ENCODE assay signal across 8 cellular contexts in genomic region chr6:43510827-43511163, GRCh38. TPM values are rescaled to one million over a fixed set of nuclear protein-coding genes. Genes with fewer than 3 reads are reported as not detected.
DNase-seq lines count a peak whose midpoint lies in the region; ATAC-seq, FAIRE-seq and TF ChIP-seq lines count a peak whose summit lies in the region.

No MANE protein-coding gene starts in this region.

- H3K36me3 ChIP-seq in SK-N-SH (replicated peaks in 1 of 2; ENCODE audit: control insufficient read depth in 1 of 2, insufficient read depth in 2 of 2, low read length in 1 of 2) (peaks cover 26 to 49% of the 10 kb centered on the region in 2 experiments), K562 (ENCODE audit: control insufficient read depth, insufficient read depth, low read length) (peaks cover 55% of the 10 kb centered on the region)

- H3K4me1 ChIP-seq in SK-N-SH (ENCODE audit: control insufficient read depth in 1 of 2, insufficient read depth in 2 of 2, low read depth in 1 of 2, low read length in 1 of 2): peaks cover 12 to 34% of the 10 kb centered on the region in 2 experiments
- H3K4me1 ChIP-seq in K562 (replicated peaks in 1 of 2; ENCODE audit: control insufficient read depth in 2 of 2, insufficient read depth in 2 of 2, low read length in 2 of 2): peaks cover 20 to 39% of the 10 kb centered on the region in 2 experiments; a peak in 4 of 5 replicates

- in situ Hi-C loops in K562 (cut with MboI): loop anchor here (5.0 kb wide), 1 partner anchor 603 kb away; no protein-coding TSS in a partner anchor

- POLR2A ChIA-PET in SK-N-SH (lab: Yijun Ruan, JAX): interaction anchor here (0.6 to 1.6 kb wide), 6 partner anchors 13 to 563 kb away, joined by 3 to 10 read pairs (median 3); partner anchors contain the start of gene DLK2
- POLR2A ChIA-PET in K562 (lab: Yijun Ruan, JAX): interaction anchor here (1.1 to 1.9 kb wide), 4 partner anchors 20 to 33 kb away, joined by 3 to 7 read pairs (median 4); partner anchors contain the start of gene TJAP1

- TF ChIP-seq RAD21 in SK-N-SH (IDR thresholded peaks at IDR 0.05; ENCODE audit: low read length): no peak
- no peak for TF ChIP-seq RAD21 in K562 (CRISPR knock-in tag; conservative IDR thresholded peaks at IDR 0.05 in 1 of 2, IDR thresholded peaks at IDR 0.05 in 1 of 2)

- H3K27me3 ChIP-seq in SK-N-SH (ENCODE audit: insufficient read depth) (no peaks in the 10 kb centered on the region), K562 (ENCODE audit: control insufficient read depth in 2 of 2, insufficient read depth in 2 of 2, low read length in 2 of 2) (peaks cover 0 to 6% of the 10 kb centered on the region in 2 experiments; a peak in 2 of 5 replicates)

- TF ChIP-seq EP300 in SK-N-SH (IDR thresholded peaks at IDR 0.05; ENCODE audit: borderline replicate concordance in 1 of 2, low read depth in 1 of 2, low read length in 1 of 2) (no peak), K562 (IDR thresholded peaks at IDR 0.05; ENCODE audit: low read length) (no peak)

- ATAC-seq in SK-N-SH treated with all-trans-retinoic acid at 6 μM for 48 hours (no peak), K562 (no peak), left colon (peak; percentile 77), HG02840 (IDR thresholded peaks at IDR 0.05; ENCODE audit: low FRiP score, unreplicated experiment) (no peak)

- H3F3A ChIP-seq in SK-N-SH (replicated peaks; ENCODE audit: insufficient read depth): peaks cover 14% of the 10 kb centered on the region

- DNase-seq in SK-N-SH (no peak), K562 (ENCODE audit: extremely low read depth in 1 of 4, low spot score in 3 of 4) (no peak), left colon (peak; percentile 73 to 81), NCI-H1417 treated with DMSO at 0.1 percent for 48 hours (lab: John Stamatoyannopoulos, UW) (no peak)
- DNase-seq in NK-92 treated with Interleukin-12 subunit alpha and Interleukin-12 subunit beta, amount 100 ng/mL, for 24 hours (lab: John Stamatoyannopoulos, UW): no peak

- 96% methylated on average over 6 of the region's 10 CpGs for WGBS in SK-N-SH (ENCODE audit: low lambda C conversion rate)
- WGBS in K562 (ENCODE audit: insufficient coverage, low coverage, missing lambda C conversion rate): 90% methylated on average over 9 of the region's 10 CpGs

- no peaks in the 10 kb centered on the region for H3K9me3 ChIP-seq in SK-N-SH
- H3K9me3 ChIP-seq in K562 (replicated peaks; ENCODE audit: control insufficient read depth, insufficient read depth, low read depth, low read length): no peaks in the 10 kb centered on the region

- peak overlapping the region; percentile 63; the same call in 1 of the 2 replicates for H3K9ac ChIP-seq in SK-N-SH
- H3K9ac ChIP-seq in K562 (ENCODE audit: insufficient read depth in 1 of 2, low read depth in 2 of 2, low read length in 2 of 2): peak overlapping the region in 1 of 2 experiments; percentile 90; a peak in 2 of 4 replicates

- H3K27ac ChIP-seq in SK-N-SH (ENCODE audit: low read depth in 2 of 2, low read length in 1 of 2): peak overlapping the region; percentile 49 to 78; a peak in 3 of 4 replicates
- H3K27ac ChIP-seq in K562 (ENCODE audit: extremely low read depth, low read depth, low read length): no peak overlapping the region
- peak overlapping the region; percentile 64 for H3K27ac ChIP-seq in temporal lobe (ENCODE audit: low read depth, low read length)

- H3K4me3 ChIP-seq in SK-N-SH (ENCODE audit: low read depth in 2 of 2, low read length in 1 of 2) (no peak overlapping the region; a peak in 1 of 4 replicates), K562 (peak overlapping the region; percentile 58)

- CTCF ChIA-PET in SK-N-SH (lab: Yijun Ruan, JAX) (interaction anchor here (0.9 to 22.4 kb wide), 6 partner anchors 19 to 568 kb away, joined by 4 to 382 read pairs (median 6); partner anchors contain the start of gene DLK2), K562 (lab: Yijun Ruan, JAX; ENCODE audit: low intra/inter-chr PET ratio) (no interaction called here)

- H3K9me1 ChIP-seq in K562 (ENCODE audit: control insufficient read depth, insufficient read depth, low read length): peaks cover 4% of the 10 kb centered on the region

- H4K20me1 ChIP-seq in SK-N-SH (ENCODE audit: insufficient read depth) (0 out of 2 replicates have a peak, but pooled peaks cover 14% of the 10 kb centered on the region), K562 (replicated peaks; ENCODE audit: control insufficient read depth, insufficient read depth, low read length) (peaks cover 9% of the 10 kb centered on the region; the same call in 1 of the 2 replicates)

- no peaks in the 10 kb centered on the region for H3K9me2 ChIP-seq in SK-N-SH

- no peak for TF ChIP-seq CTCF in SK-N-SH (IDR thresholded peaks at IDR 0.05)
- TF ChIP-seq CTCF in K562 (IDR thresholded peaks at IDR 0.05 in 2 of 3, conservative IDR thresholded peaks at IDR 0.05 in 1 of 3; ENCODE audit: insufficient read depth in 2 of 3, low read depth in 1 of 3, low read length in 3 of 3): no peak

- intact Hi-C loops in K562 (cut with micrococcal nuclease): no loop called here
- intact Hi-C loops in left colon (cut with DNase I, micrococcal nuclease): no loop called here

- H3K79me2 ChIP-seq in SK-N-SH (ENCODE audit: insufficient read depth) (peaks cover 20% of the 10 kb centered on the region), K562 (ENCODE audit: control insufficient read depth, insufficient read depth, low read length) (peaks cover 14% of the 10 kb centered on the region)

- TF ChIP-seq POLR2A in K562 (conservative IDR thresholded peaks at IDR 0.05): no peak

- BruUV-seq in K562 (replicated peaks; lab: Mats Ljungman, UMichigan): no TSS peak

- no peak overlapping the region for H2AFZ ChIP-seq in SK-N-SH (ENCODE audit: low read depth)
- no peak overlapping the region for H2AFZ ChIP-seq in K562 (ENCODE audit: low read depth, low read length)

- no peak for FAIRE-seq in K562 (lab: Jason Lieb, UNC)

- H3K4me2 ChIP-seq in SK-N-SH: peak overlapping the region; percentile 92; the same call in 1 of the 2 replicates
- no peak overlapping the region for H3K4me2 ChIP-seq in K562 (ENCODE audit: insufficient read depth, low read length)

RNA-seq across cellular contexts. Expression of gene LRRC73, which starts 0.6 kb away (rescaled TPM):
- polyA plus RNA-seq in SK-N-SH (2012; rRNA removed): 0.73 and 0.89 TPM in 2 replicates
- polyA plus RNA-seq in SK-N-SH (2012; cell fraction: cytosol; rRNA removed): 0.90 and 1.1 TPM in 2 replicates
- 1.4 and 1.9 TPM in 2 replicates for polyA plus RNA-seq in SK-N-SH (2012; cell fraction: nucleus; rRNA removed)
- 0.58 TPM in 1 of 2 replicates, not detected in the other for total RNA-seq in K562 (2011; cell fraction: chromatin; rRNA removed; ENCODE audit: low replicate concordance)
- total RNA-seq in K562 (2011; cell fraction: nucleolus; rRNA removed): 0.53 and 0.83 TPM in 2 replicates
- 0.53 and 0.66 TPM in 2 replicates for total RNA-seq in K562 (2011; cell fraction: nucleoplasm; rRNA removed)
- total RNA-seq in K562 (2014; rRNA removed): 0.12 and 0.27 TPM in 2 replicates
- not detected in 2 replicates for total RNA-seq in K562 (2014; rRNA removed; fragmentation: Illumina TruSeq; extraction: Trizol)
- total RNA-seq in K562 (2015; rRNA removed; fragmentation: Illumina TruSeq; extraction: Trizol): 0.07 and 0.11 TPM in 2 replicates
- total RNA-seq in K562 (2021): 0.34 and 0.55 TPM in 2 replicates
- polyA plus RNA-seq in K562 (2011; rRNA removed): 0.07 and 0.20 TPM in 2 replicates
- polyA plus RNA-seq in K562 (2011; cell fraction: cytosol; rRNA removed): 0.16 and 0.39 TPM in 2 replicates
- 0.50 TPM in 1 of 2 replicates, not detected in the other for polyA plus RNA-seq in K562 (2011; cell fraction: nucleus; rRNA removed)
- polyA plus RNA-seq in K562 (2012): 0.08 and 0.21 TPM in 2 replicates
- polyA plus RNA-seq in K562 (2014; fragmentation: Illumina TruSeq; extraction: Trizol): 0.07 and 0.12 TPM in 2 replicates
- polyA plus RNA-seq in K562 (2014; fragmentation: Nextera tagmentation; extraction: Ambion mirVana): not detected
- 0.08 and 0.09 TPM in 2 replicates for polyA plus RNA-seq in K562 (2014; rRNA removed)
- 0.12 TPM in 1 of 2 replicates, not detected in the other for polyA minus RNA-seq in K562 (2011; rRNA and poly(A)+ RNA removed)
- polyA minus RNA-seq in K562 (2011; cell fraction: cytosol; rRNA and poly(A)+ RNA removed): not detected in 2 replicates
- 0.54 and 0.78 TPM in 2 replicates for polyA minus RNA-seq in K562 (2011; cell fraction: nucleus; rRNA and poly(A)+ RNA removed)
- under 1 TPM; 0.61 to 0.95 TPM for total RNA-seq in left colon
- 5.7 TPM for total RNA-seq in temporal lobe

RNA-seq across cellular contexts. Expression of gene YIPF3, which starts 5.9 kb away (rescaled TPM):
- polyA plus RNA-seq in SK-N-SH (2012; rRNA removed) (219 and 248 TPM in 2 replicates), K562 (2011; rRNA removed) (74.8 and 182 TPM in 2 replicates), K562 (2014; fragmentation: Illumina TruSeq; extraction: Trizol) (75.3 and 78.5 TPM in 2 replicates), K562 (2014; fragmentation: Nextera tagmentation; extraction: Ambion mirVana) (10 to 100 TPM; 40.4 to 48.6 TPM), K562 (2014; rRNA removed) (54.6 and 72.9 TPM in 2 replicates)
- polyA plus RNA-seq in SK-N-SH (2012; cell fraction: cytosol; rRNA removed): 152 and 183 TPM in 2 replicates
- polyA plus RNA-seq in SK-N-SH (2012; cell fraction: nucleus; rRNA removed): 160 and 254 TPM in 2 replicates
- 124 and 279 TPM in 2 replicates for total RNA-seq in K562 (2011; cell fraction: chromatin; rRNA removed; ENCODE audit: low replicate concordance)
- total RNA-seq in K562 (2011; cell fraction: nucleolus; rRNA removed): 200 and 272 TPM in 2 replicates
- total RNA-seq in K562 (2011; cell fraction: nucleoplasm; rRNA removed): 167 and 189 TPM in 2 replicates
- total RNA-seq in K562 (2014; rRNA removed) (57.6 and 67.8 TPM in 2 replicates), K562 (2014; rRNA removed; fragmentation: Illumina TruSeq; extraction: Trizol) (25.9 and 27.5 TPM in 2 replicates), K562 (2015; rRNA removed; fragmentation: Illumina TruSeq; extraction: Trizol) (31.5 and 32.9 TPM in 2 replicates), K562 (2021) (65.1 and 69.3 TPM in 2 replicates), left colon (100 to 1,000 TPM; 113 to 134 TPM), temporal lobe (61.0 TPM)
- 121 and 141 TPM in 2 replicates for polyA plus RNA-seq in K562 (2011; cell fraction: cytosol; rRNA removed)
- 293 and 318 TPM in 2 replicates for polyA plus RNA-seq in K562 (2011; cell fraction: nucleus; rRNA removed)
- polyA plus RNA-seq in K562 (2012): 55.8 and 113 TPM in 2 replicates
- 80.6 and 102 TPM in 2 replicates for polyA minus RNA-seq in K562 (2011; rRNA and poly(A)+ RNA removed)
- 31.1 and 31.2 TPM in 2 replicates for polyA minus RNA-seq in K562 (2011; cell fraction: cytosol; rRNA and poly(A)+ RNA removed)
- 56.0 and 75.5 TPM in 2 replicates for polyA minus RNA-seq in K562 (2011; cell fraction: nucleus; rRNA and poly(A)+ RNA removed)

RNA-seq across cellular contexts. Expression of gene POLR1C, which starts 6.1 kb away (rescaled TPM):
- polyA plus RNA-seq in SK-N-SH (2012; rRNA removed) (59.1 and 80.6 TPM in 2 replicates), K562 (2011; rRNA removed) (173 and 226 TPM in 2 replicates), K562 (2014; fragmentation: Illumina TruSeq; extraction: Trizol) (142 and 181 TPM in 2 replicates), K562 (2014; fragmentation: Nextera tagmentation; extraction: Ambion mirVana) (100 to 1,000 TPM; 405 to 429 TPM), K562 (2014; rRNA removed) (120 and 136 TPM in 2 replicates)
- 57.2 and 57.4 TPM in 2 replicates for polyA plus RNA-seq in SK-N-SH (2012; cell fraction: cytosol; rRNA removed)
- 105 and 161 TPM in 2 replicates for polyA plus RNA-seq in SK-N-SH (2012; cell fraction: nucleus; rRNA removed)
- total RNA-seq in K562 (2011; cell fraction: chromatin; rRNA removed; ENCODE audit: low replicate concordance): 232 and 283 TPM in 2 replicates
- total RNA-seq in K562 (2011; cell fraction: nucleolus; rRNA removed): 153 TPM in 2 replicates
- total RNA-seq in K562 (2011; cell fraction: nucleoplasm; rRNA removed): 142 and 162 TPM in 2 replicates
- total RNA-seq in K562 (2014; rRNA removed) (74.8 and 83.5 TPM in 2 replicates), K562 (2014; rRNA removed; fragmentation: Illumina TruSeq; extraction: Trizol) (109 and 114 TPM in 2 replicates), K562 (2015; rRNA removed; fragmentation: Illumina TruSeq; extraction: Trizol) (103 and 104 TPM in 2 replicates), K562 (2021) (116 and 120 TPM in 2 replicates), left colon (10 to 100 TPM; 19.6 to 26.9 TPM), temporal lobe (18.4 TPM)
- polyA plus RNA-seq in K562 (2011; cell fraction: cytosol; rRNA removed): 122 and 151 TPM in 2 replicates
- polyA plus RNA-seq in K562 (2011; cell fraction: nucleus; rRNA removed): 346 and 441 TPM in 2 replicates
- 59.7 and 216 TPM in 2 replicates for polyA plus RNA-seq in K562 (2012)
- 115 and 145 TPM in 2 replicates for polyA minus RNA-seq in K562 (2011; rRNA and poly(A)+ RNA removed)
- polyA minus RNA-seq in K562 (2011; cell fraction: cytosol; rRNA and poly(A)+ RNA removed): 35.9 and 46.4 TPM in 2 replicates
- polyA minus RNA-seq in K562 (2011; cell fraction: nucleus; rRNA and poly(A)+ RNA removed): 58.0 and 80.9 TPM in 2 replicates

RNA-seq across cellular contexts. Expression of gene TJAP1, which starts 33.4 kb away (rescaled TPM):
- polyA plus RNA-seq in SK-N-SH (2012; rRNA removed): 30.7 and 39.5 TPM in 2 replicates
- 30.1 and 33.0 TPM in 2 replicates for polyA plus RNA-seq in SK-N-SH (2012; cell fraction: cytosol; rRNA removed)
- 119 and 134 TPM in 2 replicates for polyA plus RNA-seq in SK-N-SH (2012; cell fraction: nucleus; rRNA removed)
- total RNA-seq in K562 (2011; cell fraction: chromatin; rRNA removed; ENCODE audit: low replicate concordance): 43.2 and 99.7 TPM in 2 replicates
- 41.3 and 52.0 TPM in 2 replicates for total RNA-seq in K562 (2011; cell fraction: nucleolus; rRNA removed)
- 55.1 and 68.1 TPM in 2 replicates for total RNA-seq in K562 (2011; cell fraction: nucleoplasm; rRNA removed)
- 17.0 and 23.1 TPM in 2 replicates for total RNA-seq in K562 (2014; rRNA removed)
- 7.2 TPM in 2 replicates for total RNA-seq in K562 (2014; rRNA removed; fragmentation: Illumina TruSeq; extraction: Trizol)
- 11.1 and 11.2 TPM in 2 replicates for total RNA-seq in K562 (2015; rRNA removed; fragmentation: Illumina TruSeq; extraction: Trizol)
- total RNA-seq in K562 (2021): 25.4 and 35.8 TPM in 2 replicates
- polyA plus RNA-seq in K562 (2011; rRNA removed): 16.2 and 25.3 TPM in 2 replicates
- 16.2 and 19.2 TPM in 2 replicates for polyA plus RNA-seq in K562 (2011; cell fraction: cytosol; rRNA removed)
- 92.6 and 107 TPM in 2 replicates for polyA plus RNA-seq in K562 (2011; cell fraction: nucleus; rRNA removed)
- 19.6 and 33.5 TPM in 2 replicates for polyA plus RNA-seq in K562 (2012)
- polyA plus RNA-seq in K562 (2014; fragmentation: Illumina TruSeq; extraction: Trizol): 17.0 and 21.3 TPM in 2 replicates
- under 1 TPM; 0.06 to 0.29 TPM for polyA plus RNA-seq in K562 (2014; fragmentation: Nextera tagmentation; extraction: Ambion mirVana)
- polyA plus RNA-seq in K562 (2014; rRNA removed): 24.2 and 31.1 TPM in 2 replicates
- 11.2 and 14.6 TPM in 2 replicates for polyA minus RNA-seq in K562 (2011; rRNA and poly(A)+ RNA removed)
- 8.1 and 9.8 TPM in 2 replicates for polyA minus RNA-seq in K562 (2011; cell fraction: cytosol; rRNA and poly(A)+ RNA removed)
- 16.6 and 17.1 TPM in 2 replicates for polyA minus RNA-seq in K562 (2011; cell fraction: nucleus; rRNA and poly(A)+ RNA removed)
- total RNA-seq in left colon: 10 to 100 TPM; 16.9 to 18.4 TPM
- 4.4 TPM for total RNA-seq in temporal lobe

RNA-seq across cellular contexts. Expression of gene DLK2, which starts 55.4 kb away (rescaled TPM):
- 1.9 and 3.9 TPM in 2 replicates for polyA plus RNA-seq in SK-N-SH (2012; rRNA removed)
- polyA plus RNA-seq in SK-N-SH (2012; cell fraction: cytosol; rRNA removed): 1.4 and 2.0 TPM in 2 replicates
- polyA plus RNA-seq in SK-N-SH (2012; cell fraction: nucleus; rRNA removed): 1.9 and 2.7 TPM in 2 replicates
- 0.30 and 1.3 TPM in 2 replicates for total RNA-seq in K562 (2011; cell fraction: chromatin; rRNA removed; ENCODE audit: low replicate concordance)
- 2.2 and 3.3 TPM in 2 replicates for total RNA-seq in K562 (2011; cell fraction: nucleolus; rRNA removed)
- 1.9 and 2.0 TPM in 2 replicates for total RNA-seq in K562 (2011; cell fraction: nucleoplasm; rRNA removed)
- total RNA-seq in K562 (2014; rRNA removed): 0.23 and 0.29 TPM in 2 replicates
- not detected in 2 replicates for total RNA-seq in K562 (2014; rRNA removed; fragmentation: Illumina TruSeq; extraction: Trizol)
- 0.11 TPM in 1 of 2 replicates, not detected in the other for total RNA-seq in K562 (2015; rRNA removed; fragmentation: Illumina TruSeq; extraction: Trizol)
- total RNA-seq in K562 (2021): 0.36 and 0.53 TPM in 2 replicates
- polyA plus RNA-seq in K562 (2011; rRNA removed): 0.35 and 0.74 TPM in 2 replicates
- 1.0 and 1.8 TPM in 2 replicates for polyA plus RNA-seq in K562 (2011; cell fraction: cytosol; rRNA removed)
- 0.87 and 1.3 TPM in 2 replicates for polyA plus RNA-seq in K562 (2011; cell fraction: nucleus; rRNA removed)
- 0.59 and 0.60 TPM in 2 replicates for polyA plus RNA-seq in K562 (2012)
- 0.16 and 0.37 TPM in 2 replicates for polyA plus RNA-seq in K562 (2014; fragmentation: Illumina TruSeq; extraction: Trizol)
- not detected for polyA plus RNA-seq in K562 (2014; fragmentation: Nextera tagmentation; extraction: Ambion mirVana)
- polyA plus RNA-seq in K562 (2014; rRNA removed): 0.45 and 0.65 TPM in 2 replicates
- 0.25 and 0.27 TPM in 2 replicates for polyA minus RNA-seq in K562 (2011; rRNA and poly(A)+ RNA removed)
- polyA minus RNA-seq in K562 (2011; cell fraction: cytosol; rRNA and poly(A)+ RNA removed): not detected in 2 replicates
- 0.13 and 0.44 TPM in 2 replicates for polyA minus RNA-seq in K562 (2011; cell fraction: nucleus; rRNA and poly(A)+ RNA removed)
- under 1 TPM; 0.27 to 0.28 TPM for total RNA-seq in left colon
- total RNA-seq in temporal lobe: 4.4 TPM

Comparison
In these comparisons a context has a peak if more than half of its experiments do, and no peak if none do; other contexts are left out.
1. DNase-seq: peak in left colon (2 of 2); none in SK-N-SH (single experiment), K562 (0 of 4), NCI-H1417 treated with DMSO at 0.1 percent for 48 hours (single experiment) and NK-92 treated with Interleukin-12 subunit alpha and Interleukin-12 subunit beta, amount 100 ng/mL, for 24 hours (single experiment).
2. Of the 27 proteins assayed by ChIP-seq in both K562 and SK-N-SH: peak only in K562: NFIC; only in SK-N-SH: none; in both: none; in neither: 25; mixed calls (peak in some experiments, not most) for 1.